Comparison of ENCODE assay signal across 1 cellular context in the genomic region with DNA sequence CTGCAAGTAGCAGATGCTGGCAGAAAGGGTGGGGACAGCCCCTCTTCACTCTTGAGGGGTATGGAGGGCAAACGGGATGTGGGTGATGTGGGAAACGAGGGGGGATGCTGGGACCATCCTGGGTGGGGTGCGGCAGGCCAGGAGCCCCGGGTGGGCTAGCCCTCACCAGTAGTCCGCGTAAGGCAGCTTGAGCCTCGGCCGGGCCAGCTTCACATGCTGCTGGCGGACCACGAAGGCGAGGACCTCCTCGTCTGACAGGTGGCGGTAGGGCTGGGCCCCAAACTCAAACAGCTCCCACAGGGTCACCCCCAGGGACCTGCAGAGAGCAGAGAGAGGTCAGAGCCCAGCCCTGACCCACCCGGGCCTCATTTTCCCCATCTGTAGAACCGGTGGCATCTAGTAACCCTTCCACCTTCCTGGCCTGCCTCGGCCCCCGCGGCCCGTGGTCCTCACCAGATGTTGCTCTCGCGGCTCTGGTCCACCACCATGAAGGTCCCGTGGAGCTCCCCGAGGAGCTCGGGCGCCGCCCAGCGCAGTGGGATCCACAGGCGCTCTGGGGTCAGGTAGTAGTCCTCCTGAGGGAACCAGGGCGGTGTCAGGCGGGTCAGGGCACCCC.
TF ChIP-seq lines count a peak whose summit lies in the region.

No MANE protein-coding gene starts in this region.

TF ChIP-seq in GM12878, 131 proteins besides CTCF, POLR2A, EP300 and RAD21:
- no peak for TF ChIP-seq ZNF622 (IDR thresholded peaks at IDR 0.05)
- TF ChIP-seq TCF3 (IDR thresholded peaks at IDR 0.05; ENCODE audit: borderline replicate concordance, insufficient read depth, low read depth, low read length) = no peak
- no peak for TF ChIP-seq HDAC2 (IDR thresholded peaks at IDR 0.05)
- no peak for TF ChIP-seq FOXK2 (IDR thresholded peaks at IDR 0.05)
- TF ChIP-seq PAX8 (IDR thresholded peaks at IDR 0.05) = no peak
- no peak for TF ChIP-seq JUND (IDR thresholded peaks at IDR 0.05; ENCODE audit: low read depth, low read length)
- no peak for TF ChIP-seq BACH1 (IDR thresholded peaks at IDR 0.05; ENCODE audit: borderline replicate concordance)
- TF ChIP-seq, protein P1, sequence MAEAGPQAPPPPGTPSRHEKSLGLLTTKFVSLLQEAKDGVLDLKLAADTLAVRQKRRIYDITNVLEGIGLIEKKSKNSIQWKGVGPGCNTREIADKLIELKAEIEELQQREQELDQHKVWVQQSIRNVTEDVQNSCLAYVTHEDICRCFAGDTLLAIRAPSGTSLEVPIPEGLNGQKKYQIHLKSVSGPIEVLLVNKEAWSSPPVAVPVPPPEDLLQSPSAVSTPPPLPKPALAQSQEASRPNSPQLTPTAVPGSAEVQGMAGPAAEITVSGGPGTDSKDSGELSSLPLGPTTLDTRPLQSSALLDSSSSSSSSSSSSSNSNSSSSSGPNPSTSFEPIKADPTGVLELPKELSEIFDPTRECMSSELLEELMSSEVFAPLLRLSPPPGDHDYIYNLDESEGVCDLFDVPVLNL (IDR thresholded peaks at IDR 0.05; ENCODE audit: low read depth, low read length) = no peak
- no peak for TF ChIP-seq FOXM1 (IDR thresholded peaks at IDR 0.05; ENCODE audit: low read depth, low read length)
- no peak for TF ChIP-seq IKZF2 (IDR thresholded peaks at IDR 0.05)
- TF ChIP-seq NFXL1 (IDR thresholded peaks at IDR 0.05; ENCODE audit: borderline replicate concordance) = no peak
- no peak for TF ChIP-seq NBN (IDR thresholded peaks at IDR 0.05)
- no peak for TF ChIP-seq ZNF384 (IDR thresholded peaks at IDR 0.05; ENCODE audit: borderline replicate concordance, low read depth, low read length)
- no peak for TF ChIP-seq MEF2B (IDR thresholded peaks at IDR 0.05; ENCODE audit: partially characterized antibody, poor library complexity, severe bottlenecking)
- TF ChIP-seq, protein P2, sequence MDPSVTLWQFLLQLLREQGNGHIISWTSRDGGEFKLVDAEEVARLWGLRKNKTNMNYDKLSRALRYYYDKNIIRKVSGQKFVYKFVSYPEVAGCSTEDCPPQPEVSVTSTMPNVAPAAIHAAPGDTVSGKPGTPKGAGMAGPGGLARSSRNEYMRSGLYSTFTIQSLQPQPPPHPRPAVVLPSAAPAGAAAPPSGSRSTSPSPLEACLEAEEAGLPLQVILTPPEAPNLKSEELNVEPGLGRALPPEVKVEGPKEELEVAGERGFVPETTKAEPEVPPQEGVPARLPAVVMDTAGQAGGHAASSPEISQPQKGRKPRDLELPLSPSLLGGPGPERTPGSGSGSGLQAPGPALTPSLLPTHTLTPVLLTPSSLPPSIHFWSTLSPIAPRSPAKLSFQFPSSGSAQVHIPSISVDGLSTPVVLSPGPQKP (IDR thresholded peaks at IDR 0.05; ENCODE audit: low read depth, low read length) = no peak
- no peak for TF ChIP-seq DPF2 (IDR thresholded peaks at IDR 0.05)
- no peak for TF ChIP-seq NRF1 (conservative IDR thresholded peaks at IDR 0.05; ENCODE audit: low read depth, low read length)
- TF ChIP-seq, protein P3, sequence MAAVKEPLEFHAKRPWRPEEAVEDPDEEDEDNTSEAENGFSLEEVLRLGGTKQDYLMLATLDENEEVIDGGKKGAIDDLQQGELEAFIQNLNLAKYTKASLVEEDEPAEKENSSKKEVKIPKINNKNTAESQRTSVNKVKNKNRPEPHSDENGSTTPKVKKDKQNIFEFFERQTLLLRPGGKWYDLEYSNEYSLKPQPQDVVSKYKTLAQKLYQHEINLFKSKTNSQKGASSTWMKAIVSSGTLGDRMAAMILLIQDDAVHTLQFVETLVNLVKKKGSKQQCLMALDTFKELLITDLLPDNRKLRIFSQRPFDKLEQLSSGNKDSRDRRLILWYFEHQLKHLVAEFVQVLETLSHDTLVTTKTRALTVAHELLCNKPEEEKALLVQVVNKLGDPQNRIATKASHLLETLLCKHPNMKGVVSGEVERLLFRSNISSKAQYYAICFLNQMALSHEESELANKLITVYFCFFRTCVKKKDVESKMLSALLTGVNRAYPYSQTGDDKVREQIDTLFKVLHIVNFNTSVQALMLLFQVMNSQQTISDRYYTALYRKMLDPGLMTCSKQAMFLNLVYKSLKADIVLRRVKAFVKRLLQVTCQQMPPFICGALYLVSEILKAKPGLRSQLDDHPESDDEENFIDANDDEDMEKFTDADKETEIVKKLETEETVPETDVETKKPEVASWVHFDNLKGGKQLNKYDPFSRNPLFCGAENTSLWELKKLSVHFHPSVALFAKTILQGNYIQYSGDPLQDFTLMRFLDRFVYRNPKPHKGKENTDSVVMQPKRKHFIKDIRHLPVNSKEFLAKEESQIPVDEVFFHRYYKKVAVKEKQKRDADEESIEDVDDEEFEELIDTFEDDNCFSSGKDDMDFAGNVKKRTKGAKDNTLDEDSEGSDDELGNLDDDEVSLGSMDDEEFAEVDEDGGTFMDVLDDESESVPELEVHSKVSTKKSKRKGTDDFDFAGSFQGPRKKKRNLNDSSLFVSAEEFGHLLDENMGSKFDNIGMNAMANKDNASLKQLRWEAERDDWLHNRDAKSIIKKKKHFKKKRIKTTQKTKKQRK (IDR thresholded peaks at IDR 0.05; ENCODE audit: low read depth, low read length) = no peak
- no peak for TF ChIP-seq POLR2AphosphoS5 (IDR thresholded peaks at IDR 0.05; ENCODE audit: low read length)
- no peak for TF ChIP-seq NR2C2 (IDR thresholded peaks at IDR 0.05; ENCODE audit: borderline replicate concordance, control insufficient read depth, insufficient read length, low read depth)
